In genomic region chr14:104932676-104933631, GRCh38 we compare ENCODE assay signal across 8 cellular contexts. TPM values are rescaled to one million over a fixed set of nuclear protein-coding genes. Genes with fewer than 3 reads are reported as not detected.
DNase-seq lines count a peak whose midpoint lies in the region; ATAC-seq, FAIRE-seq and TF ChIP-seq lines count a peak whose summit lies in the region.

No MANE protein-coding gene starts in this region.

- peak overlapping the region; percentile 53 for H3K4me3 ChIP-seq in CD8-positive, alpha-beta T cell (ENCODE audit: low read depth, low read length)
- peak overlapping the region; percentile 36 to 59 (median 47) for H3K4me3 ChIP-seq in keratinocyte (ENCODE audit: control insufficient read depth in 2 of 3, extremely low read depth in 1 of 3, insufficient read depth in 2 of 3, low read depth in 1 of 3, low read length in 3 of 3)

- no peak overlapping the region for H2BK15ac ChIP-seq in H9 (ENCODE audit: low read depth, low read length)

- no peak overlapping the region for H3K23ac ChIP-seq in H9 (ENCODE audit: insufficient read length, low read depth, low read length)

- H3K4ac ChIP-seq in H9 (ENCODE audit: low read depth, low read length), result no peak overlapping the region

- no CpG with 5 or more reads among the region's 100 CpGs for WGBS in H9 (ENCODE audit: extremely low coverage, insufficient read length, low lambda C conversion rate)

- no peak overlapping the region for H2BK20ac ChIP-seq in H9 (ENCODE audit: low read depth, low read length, poor library complexity, severe bottlenecking)

- H3K18ac ChIP-seq in H9 (ENCODE audit: insufficient read length, low read depth, low read length), result no peak overlapping the region

- no peak overlapping the region for H2BK12ac ChIP-seq in H9 (ENCODE audit: insufficient read length, low read depth, low read length)

- FAIRE-seq in keratinocyte (lab: Jason Lieb, UNC), result no peak

- no peak overlapping the region for H2BK5ac ChIP-seq in H9 (ENCODE audit: insufficient read length, low read length)

- no peak overlapping the region for H3K56ac ChIP-seq in H9 (ENCODE audit: insufficient read length, low read depth, low read length)

- peaks cover 11% of the 10 kb centered on the region for H3K27me3 Mint-ChIP-seq in CD8-positive, alpha-beta T cell (ENCODE audit: low read depth)
- peaks cover 86% of the 10 kb centered on the region for H3K27me3 Mint-ChIP-seq in H9 (ENCODE audit: low read depth)

- no peak overlapping the region for H4K8ac ChIP-seq in H9 (replicated peaks; ENCODE audit: insufficient read length, low read depth, low read length)

- dilution Hi-C loops in keratinocyte (cut with MboI; ENCODE audit: extremely low pct_ligation_motif_present, low sequenced_read_pairs), result no loop called here

- H3K36me3 ChIP-seq in CD8-positive, alpha-beta T cell (ENCODE audit: insufficient read depth, low read length), result no peaks in the 10 kb centered on the region
- no peaks in the 10 kb centered on the region for H3K36me3 ChIP-seq in keratinocyte (ENCODE audit: control insufficient read depth in 2 of 2, extremely low read depth in 1 of 2, insufficient read depth in 2 of 2, low read length in 2 of 2)

- H3K4me1 Mint-ChIP-seq in CD8-positive, alpha-beta T cell (ENCODE audit: low read depth), result peaks cover 6% of the 10 kb centered on the region
- peaks cover 2 to 12% of the 10 kb centered on the region in 2 experiments; a peak in 3 of 4 replicates for H3K4me1 Mint-ChIP-seq in H9

- no peaks in the 10 kb centered on the region for H3K9me3 ChIP-seq in CD8-positive, alpha-beta T cell (ENCODE audit: low read length)
- no peaks in the 10 kb centered on the region for H3K9me3 ChIP-seq in H9 (ENCODE audit: control insufficient read depth, low read depth, low read length)
- no peaks in the 10 kb centered on the region for H3K9me3 ChIP-seq in keratinocyte (ENCODE audit: control insufficient read depth, low read depth, low read length)

- H3K4me1 ChIP-seq in CD8-positive, alpha-beta T cell (ENCODE audit: insufficient read depth, low read length), result no peaks in the 10 kb centered on the region
- H3K4me1 ChIP-seq in H9 (ENCODE audit: insufficient read depth, low read length) (no peaks in the 10 kb centered on the region), keratinocyte (ENCODE audit: control insufficient read depth, extremely low read depth, insufficient read depth, low read length) (no peaks in the 10 kb centered on the region)

- H3K36me3 Mint-ChIP-seq in CD8-positive, alpha-beta T cell, result no peaks in the 10 kb centered on the region
- H3K36me3 Mint-ChIP-seq in H9 (ENCODE audit: insufficient read depth in 1 of 3, low read depth in 3 of 3), result no peaks in the 10 kb centered on the region

- CTCF ChIA-PET in CD8-positive, alpha-beta T cell (lab: Charles Lee), result interaction anchor here (0.6 kb wide), 2 partner anchors 44 to 495 kb away, joined by 4 read pairs; no protein-coding TSS in a partner anchor

- no peak overlapping the region for H2AFZ ChIP-seq in H9 (ENCODE audit: low read length)
- H2AFZ ChIP-seq in keratinocyte (ENCODE audit: control insufficient read depth, low read length), result peak overlapping the region; percentile 2

- H3K9ac ChIP-seq in H9 (ENCODE audit: extremely low read depth, insufficient read length, low read length), result no peak overlapping the region
- H3K9ac ChIP-seq in keratinocyte (ENCODE audit: control insufficient read depth, extremely low read depth, insufficient read depth, low read length), result peak overlapping the region; percentile 35

- no peaks in the 10 kb centered on the region for H3K9me3 Mint-ChIP-seq in CD8-positive, alpha-beta T cell
- peaks cover 0 to under 1% of the 10 kb centered on the region in 2 experiments; a peak in 2 of 5 replicates for H3K9me3 Mint-ChIP-seq in H9

- H4K20me1 ChIP-seq in H9 (ENCODE audit: control insufficient read depth, insufficient read depth, insufficient read length) (no peaks in the 10 kb centered on the region), keratinocyte (ENCODE audit: control insufficient read depth, extremely low read depth, insufficient read depth, low read length) (no peaks in the 10 kb centered on the region)

- H3K23me2 ChIP-seq in H9 (ENCODE audit: insufficient read length, low read depth, low read length, poor library complexity, severe bottlenecking), result no peaks in the 10 kb centered on the region

- H3K4me3 Mint-ChIP-seq in CD8-positive, alpha-beta T cell, result peak overlapping the region; percentile 61
- peak overlapping the region; percentile 56 to 74 for H3K4me3 Mint-ChIP-seq in H9

- no peak overlapping the region for H2AK5ac ChIP-seq in H9 (ENCODE audit: insufficient read length, low read length)

- H2BK120ac ChIP-seq in H9 (ENCODE audit: low read depth, low read length, poor library complexity, severe bottlenecking), result no peak overlapping the region

- H3K79me2 ChIP-seq in H9 (ENCODE audit: insufficient read depth, low read length) (no peaks in the 10 kb centered on the region), keratinocyte (ENCODE audit: control insufficient read depth, insufficient read depth, low read length) (no peaks in the 10 kb centered on the region)

- H3T11ph ChIP-seq in H9 (ENCODE audit: low read length), result no peak overlapping the region

- no peaks in the 10 kb centered on the region for H3K79me1 ChIP-seq in H9 (ENCODE audit: insufficient read depth, low read depth, low read length, poor library complexity, severe bottlenecking)

- H3K27ac Mint-ChIP-seq in CD8-positive, alpha-beta T cell, result no peak overlapping the region
- H3K27ac Mint-ChIP-seq in H9, result no peak overlapping the region

- no peaks in the 10 kb centered on the region for H3K9me1 ChIP-seq in keratinocyte (ENCODE audit: control insufficient read depth, extremely low read depth, insufficient read depth, low read length)

- no peak overlapping the region for H3K14ac ChIP-seq in H9 (ENCODE audit: insufficient read depth, low read length)

- DNase-seq in CD8-positive, alpha-beta T cell, result peak; percentile 68 to 91 (median 80)
- DNase-seq in H9 (peak; percentile 75), NCI-H2171 (lab: John Stamatoyannopoulos, UW) (peak; percentile 89), caudate nucleus (lab: John Stamatoyannopoulos, UW) (peak in 54 of 61 donors; percentile 18 to 82 (median 53)), keratinocyte (ENCODE audit: low read depth, low spot score) (no peak)
- peak; percentile 69 to 88 (median 76) for DNase-seq in activated CD4-positive, CD25-positive, alpha-beta regulatory T cell (lab: John Stamatoyannopoulos, UW)
- peak; percentile 69 to 89 for DNase-seq in stimulated activated CD4-positive, alpha-beta T cell treated with anti-CD3 and anti-CD28 coated beads, Interleukin-15, amount 100 ng/mL, for 1 hour (ENCODE audit: low read depth in 1 of 2, low spot score in 1 of 2)

- POLR2A ChIA-PET in CD8-positive, alpha-beta T cell (lab: Charles Lee), result no interaction called here

- TF ChIP-seq CTCF in CD8-positive, alpha-beta T cell (IDR thresholded peaks at IDR 0.05), result peak; percentile 54
- TF ChIP-seq CTCF in H9 (conservative IDR thresholded peaks at IDR 0.05) (peak; percentile 76), keratinocyte (optimal IDR thresholded peaks at IDR 0.05 in 1 of 3, IDR thresholded peaks at IDR 0.05 in 1 of 3, conservative IDR thresholded peaks at IDR 0.05 in 1 of 3; ENCODE audit: extremely low read depth in 1 of 3, insufficient read depth in 2 of 3, low read length in 3 of 3) (peak in 2 of 3 experiments; percentile 75 to 87)

- H3K4me2 ChIP-seq in H9 (ENCODE audit: insufficient read depth, insufficient read length, low read length) (peak overlapping the region; percentile 45), keratinocyte (ENCODE audit: control insufficient read depth, extremely low read depth, insufficient read depth, low read depth, low read length) (peak overlapping the region; percentile 61)

- H4K91ac ChIP-seq in H9 (ENCODE audit: insufficient read length, low read depth, low read length), result no peak overlapping the region

- intact Hi-C loops in CD8-positive, alpha-beta T cell (cut with DNase I, micrococcal nuclease), result loop anchor here in 1 of 2 experiments (1.0 kb wide), 1 partner anchor 112 kb away; no protein-coding TSS in a partner anchor

- no peak overlapping the region for H3K27ac ChIP-seq in CD8-positive, alpha-beta T cell (ENCODE audit: low read depth, low read length)
- no peak overlapping the region for H3K27ac ChIP-seq in H9 (ENCODE audit: insufficient read length, low read depth, low read length)
- no peak overlapping the region for H3K27ac ChIP-seq in caudate nucleus (ENCODE audit: low read depth, low read length)
- H3K27ac ChIP-seq in keratinocyte (ENCODE audit: control insufficient read depth, insufficient read depth, low read length), result no peak overlapping the region

- H3K27me3 ChIP-seq in CD8-positive, alpha-beta T cell (ENCODE audit: insufficient read depth, low read length), result no peaks in the 10 kb centered on the region
- peaks cover 30% of the 10 kb centered on the region; the same call in 1 of the 2 replicates for H3K27me3 ChIP-seq in H9 (ENCODE audit: insufficient read depth, low read length)
- peaks cover 24% of the 10 kb centered on the region for H3K27me3 ChIP-seq in keratinocyte (ENCODE audit: control insufficient read depth, extremely low read depth, insufficient read depth, low read length)

- ATAC-seq in CD8-positive, alpha-beta T cell, result peak; percentile 96
- ATAC-seq in HG03025 (IDR thresholded peaks at IDR 0.05; ENCODE audit: low FRiP score, unreplicated experiment), result no peak

- no peak overlapping the region for H4K5ac ChIP-seq in H9 (ENCODE audit: insufficient read length, low read depth, low read length)

RNA-seq across cellular contexts. Expression of gene PLD4, which starts 8.3 kb away (rescaled TPM):
- total RNA-seq in CD8-positive, alpha-beta T cell, result under 1 TPM; 0.31 to 0.43 TPM
- not detected in 2 replicates for total RNA-seq in H9 (2021)
- polyA plus RNA-seq in keratinocyte, result 0.01 TPM in 1 of 3 replicates, not detected in the others
- polyA plus RNA-seq in keratinocyte (2011; ENCODE audit: low read depth), result not detected
- not detected in 2 replicates for polyA plus RNA-seq in keratinocyte (2011; cell fraction: cytosol; rRNA removed)
- not detected in 2 replicates for polyA plus RNA-seq in keratinocyte (2011; cell fraction: nucleus; rRNA removed)
- polyA plus RNA-seq in keratinocyte (2012; ENCODE audit: low replicate concordance), result 0.87 TPM in 1 of 2 replicates, not detected in the other
- polyA minus RNA-seq in keratinocyte, result 0.07 TPM in 1 of 3 replicates, not detected in the others
- not detected for polyA minus RNA-seq in keratinocyte (2011; cell fraction: cytosol; rRNA and poly(A)+ RNA removed)
- not detected in 2 replicates for polyA minus RNA-seq in keratinocyte (2011; cell fraction: nucleus; rRNA and poly(A)+ RNA removed)

RNA-seq across cellular contexts. Expression of gene AHNAK2, which starts 45.2 kb away (rescaled TPM):
- total RNA-seq in CD8-positive, alpha-beta T cell, result under 1 TPM; 0.06 to 0.14 TPM
- total RNA-seq in H9 (2021), result 2.3 and 2.8 TPM in 2 replicates
- 142 to 198 TPM (median 164 TPM) in 3 replicates for polyA plus RNA-seq in keratinocyte
- polyA plus RNA-seq in keratinocyte (2011; ENCODE audit: low read depth), result 725 TPM
- 78.9 and 92.5 TPM in 2 replicates for polyA plus RNA-seq in keratinocyte (2011; cell fraction: cytosol; rRNA removed)
- 988 and 1,021 TPM in 2 replicates for polyA plus RNA-seq in keratinocyte (2011; cell fraction: nucleus; rRNA removed)
- 289 and 443 TPM in 2 replicates for polyA plus RNA-seq in keratinocyte (2012; ENCODE audit: low replicate concordance)
- 622 to 721 TPM (median 625 TPM) in 3 replicates for polyA minus RNA-seq in keratinocyte
- polyA minus RNA-seq in keratinocyte (2011; cell fraction: cytosol; rRNA and poly(A)+ RNA removed), result 342 TPM
- polyA minus RNA-seq in keratinocyte (2011; cell fraction: nucleus; rRNA and poly(A)+ RNA removed), result 1,549 and 2,078 TPM in 2 replicates

RNA-seq across cellular contexts. Expression of gene CLBA1, which starts 52.6 kb away (rescaled TPM):
- 1 to 10 TPM in 1 of 2 experiments, under 1 TPM in 1; 0.84 to 1.0 TPM for total RNA-seq in CD8-positive, alpha-beta T cell
- total RNA-seq in H9 (2021), result 2.4 and 3.0 TPM in 2 replicates
- 8.6 to 11.7 TPM (median 9.1 TPM) in 3 replicates for polyA plus RNA-seq in keratinocyte
- polyA plus RNA-seq in keratinocyte (2011; ENCODE audit: low read depth), result 3.3 TPM
- polyA plus RNA-seq in keratinocyte (2011; cell fraction: cytosol; rRNA removed), result 8.1 and 9.8 TPM in 2 replicates
- polyA plus RNA-seq in keratinocyte (2011; cell fraction: nucleus; rRNA removed), result 22.6 and 24.3 TPM in 2 replicates
- polyA plus RNA-seq in keratinocyte (2012; ENCODE audit: low replicate concordance), result 10.3 and 10.9 TPM in 2 replicates
- 5.1 to 5.2 TPM (median 5.1 TPM) in 3 replicates for polyA minus RNA-seq in keratinocyte
- 6.5 TPM for polyA minus RNA-seq in keratinocyte (2011; cell fraction: cytosol; rRNA and poly(A)+ RNA removed)
- 7.3 and 15.5 TPM in 2 replicates for polyA minus RNA-seq in keratinocyte (2011; cell fraction: nucleus; rRNA and poly(A)+ RNA removed)
